In the genomic region with DNA sequence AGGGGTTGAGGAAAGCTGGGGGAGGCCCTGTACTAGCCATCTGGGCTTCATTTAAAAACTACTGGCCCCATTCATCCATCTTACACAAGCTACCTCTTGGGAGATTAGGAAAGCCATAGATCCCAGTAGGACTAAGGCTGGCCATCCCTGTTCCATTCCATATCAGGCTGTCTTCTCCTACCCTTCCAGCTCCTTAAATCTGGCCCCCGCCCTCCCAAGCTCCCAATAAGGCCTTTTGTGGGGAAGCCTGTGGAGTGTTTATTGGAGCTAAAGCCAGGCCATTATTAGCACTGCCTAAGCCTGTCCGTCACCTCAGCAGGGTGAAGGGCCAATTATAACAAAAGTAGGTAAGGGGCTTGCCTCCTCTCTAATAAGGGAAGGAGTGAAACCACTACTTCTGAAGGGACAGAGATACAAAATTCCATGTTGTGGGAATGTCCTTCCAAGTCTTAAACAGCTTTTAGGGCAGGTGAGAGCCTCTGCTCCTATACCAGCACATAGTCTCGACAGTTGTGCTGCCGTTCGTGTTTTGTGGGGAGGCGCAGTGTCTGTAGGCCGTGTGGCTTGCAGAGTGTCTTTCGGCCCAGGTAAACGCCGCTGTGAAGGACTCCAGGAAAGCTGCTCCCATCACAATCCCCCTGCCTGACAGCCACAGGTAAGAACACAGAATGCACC, we compare ENCODE assay signal across 1 cellular context.
TF ChIP-seq lines count a peak whose summit lies in the region.

No MANE protein-coding gene starts in this region.

TF ChIP-seq in K562, 482 proteins besides CTCF, POLR2A, EP300 and RAD21 (continues in another document):
- no peak for TF ChIP-seq IRF9 (tag; IDR thresholded peaks at IDR 0.05)
- TF ChIP-seq, protein P1, sequence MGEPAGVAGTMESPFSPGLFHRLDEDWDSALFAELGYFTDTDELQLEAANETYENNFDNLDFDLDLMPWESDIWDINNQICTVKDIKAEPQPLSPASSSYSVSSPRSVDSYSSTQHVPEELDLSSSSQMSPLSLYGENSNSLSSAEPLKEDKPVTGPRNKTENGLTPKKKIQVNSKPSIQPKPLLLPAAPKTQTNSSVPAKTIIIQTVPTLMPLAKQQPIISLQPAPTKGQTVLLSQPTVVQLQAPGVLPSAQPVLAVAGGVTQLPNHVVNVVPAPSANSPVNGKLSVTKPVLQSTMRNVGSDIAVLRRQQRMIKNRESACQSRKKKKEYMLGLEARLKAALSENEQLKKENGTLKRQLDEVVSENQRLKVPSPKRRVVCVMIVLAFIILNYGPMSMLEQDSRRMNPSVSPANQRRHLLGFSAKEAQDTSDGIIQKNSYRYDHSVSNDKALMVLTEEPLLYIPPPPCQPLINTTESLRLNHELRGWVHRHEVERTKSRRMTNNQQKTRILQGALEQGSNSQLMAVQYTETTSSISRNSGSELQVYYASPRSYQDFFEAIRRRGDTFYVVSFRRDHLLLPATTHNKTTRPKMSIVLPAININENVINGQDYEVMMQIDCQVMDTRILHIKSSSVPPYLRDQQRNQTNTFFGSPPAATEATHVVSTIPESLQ (CRISPR knock-in tag; IDR thresholded peaks at IDR 0.05) = no peak
- TF ChIP-seq, protein P2, sequence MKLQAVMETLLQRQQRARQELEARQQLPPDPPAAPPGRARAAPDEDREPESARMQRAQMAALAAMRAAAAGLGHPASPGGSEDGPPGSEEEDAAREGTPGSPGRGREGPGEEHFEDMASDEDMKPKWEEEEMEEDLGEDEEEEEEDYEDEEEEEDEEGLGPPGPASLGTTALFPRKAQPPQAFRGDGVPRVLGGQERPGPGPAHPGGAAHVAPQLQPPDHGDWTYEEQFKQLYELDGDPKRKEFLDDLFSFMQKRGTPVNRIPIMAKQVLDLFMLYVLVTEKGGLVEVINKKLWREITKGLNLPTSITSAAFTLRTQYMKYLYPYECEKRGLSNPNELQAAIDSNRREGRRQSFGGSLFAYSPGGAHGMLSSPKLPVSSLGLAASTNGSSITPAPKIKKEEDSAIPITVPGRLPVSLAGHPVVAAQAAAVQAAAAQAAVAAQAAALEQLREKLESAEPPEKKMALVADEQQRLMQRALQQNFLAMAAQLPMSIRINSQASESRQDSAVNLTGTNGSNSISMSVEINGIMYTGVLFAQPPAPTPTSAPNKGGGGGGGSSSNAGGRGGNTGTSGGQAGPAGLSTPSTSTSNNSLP (IDR thresholded peaks at IDR 0.05; ENCODE audit: borderline replicate concordance, low read depth, low read length) = no peak
- TF ChIP-seq, protein P3, sequence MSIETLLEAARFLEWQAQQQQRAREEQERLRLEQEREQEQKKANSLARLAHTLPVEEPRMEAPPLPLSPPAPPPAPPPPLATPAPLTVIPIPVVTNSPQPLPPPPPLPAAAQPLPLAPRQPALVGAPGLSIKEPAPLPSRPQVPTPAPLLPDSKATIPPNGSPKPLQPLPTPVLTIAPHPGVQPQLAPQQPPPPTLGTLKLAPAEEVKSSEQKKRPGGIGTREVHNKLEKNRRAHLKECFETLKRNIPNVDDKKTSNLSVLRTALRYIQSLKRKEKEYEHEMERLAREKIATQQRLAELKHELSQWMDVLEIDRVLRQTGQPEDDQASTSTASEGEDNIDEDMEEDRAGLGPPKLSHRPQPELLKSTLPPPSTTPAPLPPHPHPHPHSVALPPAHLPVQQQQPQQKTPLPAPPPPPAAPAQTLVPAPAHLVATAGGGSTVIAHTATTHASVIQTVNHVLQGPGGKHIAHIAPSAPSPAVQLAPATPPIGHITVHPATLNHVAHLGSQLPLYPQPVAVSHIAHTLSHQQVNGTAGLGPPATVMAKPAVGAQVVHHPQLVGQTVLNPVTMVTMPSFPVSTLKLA (conservative IDR thresholded peaks at IDR 0.05) = no peak
- TF ChIP-seq CEBPG (CRISPR knock-in tag; IDR thresholded peaks at IDR 0.05) = no peak
- no peak for TF ChIP-seq CEBPG (tag; conservative IDR thresholded peaks at IDR 0.05 in 1 of 2, IDR thresholded peaks at IDR 0.05 in 1 of 2)
- TF ChIP-seq SIN3A (IDR thresholded peaks at IDR 0.05; ENCODE audit: borderline replicate concordance in 2 of 2, control insufficient read depth in 1 of 2, low read depth in 2 of 2, low read length in 2 of 2) = 0 out of 4 replicates have a peak, but pooled peaks of 1 of the 2 experiments have one; percentile 31
- TF ChIP-seq ZNF133 (CRISPR knock-in tag; IDR thresholded peaks at IDR 0.05) = no peak
- TF ChIP-seq ZC3H8 (IDR thresholded peaks at IDR 0.05) = no peak
- TF ChIP-seq ZBTB17 (CRISPR knock-in tag; IDR thresholded peaks at IDR 0.05) = no peak
- TF ChIP-seq TFAP4 (CRISPR knock-in tag; IDR thresholded peaks at IDR 0.05; ENCODE audit: borderline replicate concordance) = peak; percentile 13; the same call in 1 of the 2 replicates
- no peak for TF ChIP-seq PHF21A (IDR thresholded peaks at IDR 0.05; ENCODE audit: borderline replicate concordance, low read depth)
- TF ChIP-seq YBX1 (IDR thresholded peaks at IDR 0.05) = no peak
- no peak for TF ChIP-seq NBN (IDR thresholded peaks at IDR 0.05; ENCODE audit: low read depth)
- TF ChIP-seq NFATC3 (IDR thresholded peaks at IDR 0.05) = no peak
- no peak for TF ChIP-seq ZNF175 (CRISPR knock-in tag; IDR thresholded peaks at IDR 0.05; ENCODE audit: low read depth)
- no peak for TF ChIP-seq NFRKB (IDR thresholded peaks at IDR 0.05; ENCODE audit: low read depth)
- TF ChIP-seq HMBOX1 (IDR thresholded peaks at IDR 0.05) = no peak
- TF ChIP-seq ELF4 (CRISPR knock-in tag; IDR thresholded peaks at IDR 0.05) = no peak
- TF ChIP-seq NUFIP1 (IDR thresholded peaks at IDR 0.05; ENCODE audit: partially characterized antibody) = no peak
- no peak for TF ChIP-seq SIRT6 (IDR thresholded peaks at IDR 0.05; ENCODE audit: low read depth, low read length)
- peak; percentile 43 for TF ChIP-seq POLR2AphosphoS2 (IDR thresholded peaks at IDR 0.05; ENCODE audit: low read length)
- TF ChIP-seq ZNF77 (CRISPR knock-in tag; IDR thresholded peaks at IDR 0.05) = no peak
- TF ChIP-seq, protein P4, sequence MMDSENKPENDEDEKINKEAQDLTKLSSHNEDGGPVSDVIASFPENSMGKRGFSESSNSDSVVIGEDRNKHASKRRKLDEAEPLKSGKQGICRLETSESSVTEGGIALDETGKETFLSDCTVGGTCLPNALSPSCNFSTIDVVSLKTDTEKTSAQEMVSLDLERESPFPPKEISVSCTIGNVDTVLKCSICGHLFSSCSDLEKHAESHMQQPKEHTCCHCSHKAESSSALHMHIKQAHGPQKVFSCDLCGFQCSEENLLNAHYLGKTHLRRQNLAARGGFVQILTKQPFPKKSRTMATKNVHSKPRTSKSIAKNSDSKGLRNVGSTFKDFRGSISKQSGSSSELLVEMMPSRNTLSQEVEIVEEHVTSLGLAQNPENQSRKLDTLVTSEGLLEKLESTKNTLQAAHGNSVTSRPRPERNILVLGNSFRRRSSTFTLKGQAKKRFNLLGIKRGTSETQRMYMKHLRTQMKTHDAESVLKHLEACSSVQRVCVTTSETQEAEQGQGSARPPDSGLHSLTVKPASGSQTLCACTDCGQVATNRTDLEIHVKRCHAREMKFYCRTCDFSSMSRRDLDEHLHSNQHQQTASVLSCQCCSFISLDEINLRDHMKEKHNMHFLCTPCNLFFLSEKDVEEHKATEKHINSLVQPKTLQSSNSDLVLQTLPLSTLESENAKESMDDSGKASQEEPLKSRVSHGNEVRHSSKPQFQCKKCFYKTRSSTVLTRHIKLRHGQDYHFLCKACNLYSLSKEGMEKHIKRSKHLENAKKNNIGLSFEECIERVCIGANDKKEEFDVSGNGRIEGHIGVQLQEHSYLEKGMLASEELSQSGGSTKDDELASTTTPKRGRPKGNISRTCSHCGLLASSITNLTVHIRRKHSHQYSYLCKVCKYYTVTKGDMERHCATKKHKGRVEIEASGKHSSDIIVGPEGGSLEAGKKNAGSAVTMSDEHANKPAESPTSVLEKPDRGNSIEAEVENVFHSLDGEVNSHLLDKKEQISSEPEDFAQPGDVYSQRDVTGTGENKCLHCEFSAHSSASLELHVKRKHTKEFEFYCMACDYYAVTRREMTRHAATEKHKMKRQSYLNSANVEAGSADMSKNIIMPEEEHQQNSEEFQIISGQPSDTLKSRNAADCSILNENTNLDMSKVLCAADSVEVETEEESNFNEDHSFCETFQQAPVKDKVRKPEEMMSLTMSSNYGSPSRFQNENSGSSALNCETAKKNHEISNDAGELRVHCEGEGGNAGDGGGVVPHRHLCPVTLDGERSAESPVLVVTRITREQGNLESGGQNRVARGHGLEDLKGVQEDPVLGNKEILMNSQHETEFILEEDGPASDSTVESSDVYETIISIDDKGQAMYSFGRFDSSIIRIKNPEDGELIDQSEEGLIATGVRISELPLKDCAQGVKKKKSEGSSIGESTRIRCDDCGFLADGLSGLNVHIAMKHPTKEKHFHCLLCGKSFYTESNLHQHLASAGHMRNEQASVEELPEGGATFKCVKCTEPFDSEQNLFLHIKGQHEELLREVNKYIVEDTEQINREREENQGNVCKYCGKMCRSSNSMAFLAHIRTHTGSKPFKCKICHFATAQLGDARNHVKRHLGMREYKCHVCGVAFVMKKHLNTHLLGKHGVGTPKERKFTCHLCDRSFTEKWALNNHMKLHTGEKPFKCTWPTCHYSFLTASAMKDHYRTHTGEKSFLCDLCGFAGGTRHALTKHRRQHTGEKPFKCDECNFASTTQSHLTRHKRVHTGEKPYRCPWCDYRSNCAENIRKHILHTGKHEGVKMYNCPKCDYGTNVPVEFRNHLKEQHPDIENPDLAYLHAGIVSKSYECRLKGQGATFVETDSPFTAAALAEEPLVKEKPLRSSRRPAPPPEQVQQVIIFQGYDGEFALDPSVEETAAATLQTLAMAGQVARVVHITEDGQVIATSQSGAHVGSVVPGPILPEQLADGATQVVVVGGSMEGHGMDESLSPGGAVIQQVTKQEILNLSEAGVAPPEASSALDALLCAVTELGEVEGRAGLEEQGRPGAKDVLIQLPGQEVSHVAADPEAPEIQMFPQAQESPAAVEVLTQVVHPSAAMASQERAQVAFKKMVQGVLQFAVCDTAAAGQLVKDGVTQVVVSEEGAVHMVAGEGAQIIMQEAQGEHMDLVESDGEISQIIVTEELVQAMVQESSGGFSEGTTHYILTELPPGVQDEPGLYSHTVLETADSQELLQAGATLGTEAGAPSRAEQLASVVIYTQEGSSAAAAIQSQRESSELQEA (IDR thresholded peaks at IDR 0.05; ENCODE audit: low read depth) = no peak
- TF ChIP-seq RBM22 (IDR thresholded peaks at IDR 0.05; ENCODE audit: low read depth, low read length, poor library complexity, severe bottlenecking) = no peak
- TF ChIP-seq ZBTB34 (CRISPR knock-in tag; IDR thresholded peaks at IDR 0.05) = no peak
- TF ChIP-seq GTF2B (IDR thresholded peaks at IDR 0.05; ENCODE audit: extremely low read depth, insufficient read length) = no peak
- no peak for TF ChIP-seq SOX6 (IDR thresholded peaks at IDR 0.05)
- TF ChIP-seq POLR2AphosphoS5 (IDR thresholded peaks at IDR 0.05; ENCODE audit: control insufficient read depth, insufficient read depth, low read depth, low read length) = peak; percentile 37; the same call in 1 of the 2 replicates
- TF ChIP-seq KDM5B (IDR thresholded peaks at IDR 0.05; ENCODE audit: insufficient replicate concordance, low read depth, low read length) = peak; percentile 30
- no peak for TF ChIP-seq HDAC1 (IDR thresholded peaks at IDR 0.05)
- no peak for TF ChIP-seq CTBP1 (IDR thresholded peaks at IDR 0.05; ENCODE audit: borderline replicate concordance)
- TF ChIP-seq ZNF347 (CRISPR knock-in tag; IDR thresholded peaks at IDR 0.05; ENCODE audit: low read depth) = no peak
- no peak for TF ChIP-seq ZNF766 (CRISPR knock-in tag; conservative IDR thresholded peaks at IDR 0.05)
- TF ChIP-seq MYNN (IDR thresholded peaks at IDR 0.05) = no peak
- TF ChIP-seq MYNN (CRISPR knock-in tag; IDR thresholded peaks at IDR 0.05) = no peak
